Comparison of ENCODE assay signal across 9 cellular contexts in the genomic region with DNA sequence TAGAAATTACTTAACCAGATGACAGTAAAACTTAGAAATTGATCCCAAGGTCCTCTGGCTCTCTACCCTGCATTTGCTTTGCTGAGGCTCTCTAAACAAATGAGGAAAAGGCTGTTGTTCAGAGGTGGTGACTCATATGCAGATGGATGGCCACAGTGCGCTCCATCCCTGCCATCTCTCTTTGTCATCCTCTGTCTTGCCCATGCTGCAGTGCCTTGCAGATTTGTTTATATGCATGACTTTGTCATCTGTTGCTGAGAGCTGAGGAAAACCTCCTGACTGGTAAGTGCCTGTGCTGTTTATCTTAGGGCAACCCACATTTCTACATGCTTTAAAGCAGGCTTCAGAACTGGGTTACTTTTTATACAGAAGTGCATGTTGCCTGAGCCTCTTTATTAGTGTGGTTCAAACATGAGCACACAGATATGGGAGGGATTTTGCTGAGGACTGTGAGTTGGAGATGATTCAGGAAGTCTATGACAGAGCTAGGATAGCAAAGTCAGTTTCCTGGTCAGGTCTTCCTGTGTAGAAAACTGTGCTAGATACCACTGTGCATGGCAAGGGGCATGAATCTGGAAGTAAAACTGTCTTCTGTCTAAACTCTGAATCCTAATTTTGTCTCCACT. TPM values are rescaled to one million over a fixed set of nuclear protein-coding genes. Genes with fewer than 3 reads are reported as not detected.
A peak's percentile ranks its signal among the peaks of the same experiment; 100 is the strongest.
DNase-seq lines count a peak whose midpoint lies in the region; TF ChIP-seq lines count a peak whose summit lies in the region.
"Had no signal": no experiment of that assay in that cellular context is flagged by ENCODE, and none has a peak within 500 bp of the region (broad histone marks: within the 10 kb centered on the region; RNA-seq: fewer than 3 reads in every experiment).

No MANE protein-coding gene starts in this region.

- TF ChIP-seq POLR2A in esophagus squamous epithelium (IDR thresholded peaks at IDR 0.05): no peak

- peaks cover 7% of the 10 kb centered on the region for H3K36me3 Mint-ChIP-seq in neural crest cell (ENCODE audit: low read depth)
- peaks cover 2% of the 10 kb centered on the region for H3K36me3 Mint-ChIP-seq in activated T-helper 1 cell treated with anti-CD3 and anti-CD28 coated beads, Interleukin-12 subunit alpha, Interleukin-12 subunit beta, Interleukin-2, Interleukin-4 antibody, amounts not matched to agents 30 ng/mL and 10 ng/mL and 1 ng/mL, durations not matched to agents 14 hours and 24 hours and 36 hours (ENCODE audit: low read depth)

- H3K9me3 Mint-ChIP-seq in neural crest cell: peaks cover 5% of the 10 kb centered on the region
- peaks cover 6% of the 10 kb centered on the region for H3K9me3 Mint-ChIP-seq in activated T-helper 1 cell treated with anti-CD3 and anti-CD28 coated beads, Interleukin-12 subunit alpha, Interleukin-12 subunit beta, Interleukin-2, Interleukin-4 antibody, amounts not matched to agents 30 ng/mL and 10 ng/mL and 1 ng/mL, durations not matched to agents 14 hours and 24 hours and 36 hours

- H3K27ac ChIP-seq in esophagus squamous epithelium: peak overlapping the region in 3 of 4 donors; percentile 72 to 74 (median 73)

- peak; percentile 91 for DNase-seq in AG20443 (ENCODE audit: low spot score)
- DNase-seq in M059J (ENCODE audit: low read depth): peak; percentile 77
- no peak for DNase-seq in esophagus squamous epithelium (lab: John Stamatoyannopoulos, UW)
- no peak for DNase-seq in neural crest cell (ENCODE audit: low read depth, low spot score)
- no peak for DNase-seq in activated T-helper 1 cell treated with anti-CD3 and anti-CD28 coated beads, Interleukin-12 subunit alpha, Interleukin-12 subunit beta, Interleukin-2, Interleukin-4 antibody, amounts not matched to agents 30 ng/mL and 10 ng/mL and 1 ng/mL, durations not matched to agents 14 hours and 24 hours and 36 hours (ENCODE audit: low spot score)
- no peak for DNase-seq in stimulated activated CD4-positive, alpha-beta T cell treated with anti-CD3 and anti-CD28 coated beads, Interleukin-4, amount 100 ng/mL, for 4 hours
- no peak for DNase-seq in activated CD4-positive, alpha-beta T cell treated with anti-CD3 and anti-CD28 coated beads for 1 hour
- DNase-seq in stimulated activated CD4-positive, alpha-beta T cell treated with anti-CD3 and anti-CD28 coated beads, Interleukin-4, amount 100 ng/mL, for 1 hour: no peak
- DNase-seq: body of pancreas had no signal

- H3K27me3 ChIP-seq in esophagus squamous epithelium: peaks cover 0 to 35% (median 0%) of the 10 kb centered on the region in 4 donors
- H3K27me3 ChIP-seq: body of pancreas had no signal

- H3K4me3 ChIP-seq in esophagus squamous epithelium: no peak overlapping the region
- H3K4me3 ChIP-seq: body of pancreas had no signal

- H3K9me3 ChIP-seq in esophagus squamous epithelium: no peaks in the 10 kb centered on the region
- H3K9me3 ChIP-seq: body of pancreas had no signal

- WGBS in esophagus squamous epithelium, 2 donors: 13 to 29% methylated on average over 1 of the region's 1 CpG

- H3K4me1 Mint-ChIP-seq in neural crest cell: peaks cover 31% of the 10 kb centered on the region
- peaks cover 18% of the 10 kb centered on the region for H3K4me1 Mint-ChIP-seq in activated T-helper 1 cell treated with anti-CD3 and anti-CD28 coated beads, Interleukin-12 subunit alpha, Interleukin-12 subunit beta, Interleukin-2, Interleukin-4 antibody, amounts not matched to agents 30 ng/mL and 10 ng/mL and 1 ng/mL, durations not matched to agents 14 hours and 24 hours and 36 hours (ENCODE audit: low read depth)

- TF ChIP-seq CTCF in esophagus squamous epithelium (IDR thresholded peaks at IDR 0.05) (no peak), neural crest cell (conservative IDR thresholded peaks at IDR 0.05) (no peak)

- H3K4me1 ChIP-seq in esophagus squamous epithelium: peaks cover 5 to 51% (median 6%) of the 10 kb centered on the region in 3 donors

- intact Hi-C loops in esophagus squamous epithelium (cut with DNase I): no loop called here
- intact Hi-C loops in activated T-helper 1 cell treated with anti-CD3 and anti-CD28 coated beads, Interleukin-12 subunit alpha, Interleukin-12 subunit beta, Interleukin-2, Interleukin-4 antibody, amounts not matched to agents 30 ng/mL and 10 ng/mL and 1 ng/mL, durations not matched to agents 14 hours and 24 hours and 36 hours (cut with micrococcal nuclease): no loop called here

- peak overlapping the region; percentile 6 for H3K4me3 Mint-ChIP-seq in neural crest cell
- H3K4me3 Mint-ChIP-seq in activated T-helper 1 cell treated with anti-CD3 and anti-CD28 coated beads, Interleukin-12 subunit alpha, Interleukin-12 subunit beta, Interleukin-2, Interleukin-4 antibody, amounts not matched to agents 30 ng/mL and 10 ng/mL and 1 ng/mL, durations not matched to agents 14 hours and 24 hours and 36 hours: no peak overlapping the region

- H3K27me3 Mint-ChIP-seq in neural crest cell (ENCODE audit: low read depth): peaks cover 18% of the 10 kb centered on the region
- H3K27me3 Mint-ChIP-seq in activated T-helper 1 cell treated with anti-CD3 and anti-CD28 coated beads, Interleukin-12 subunit alpha, Interleukin-12 subunit beta, Interleukin-2, Interleukin-4 antibody, amounts not matched to agents 30 ng/mL and 10 ng/mL and 1 ng/mL, durations not matched to agents 14 hours and 24 hours and 36 hours (ENCODE audit: insufficient read depth): peaks cover 37% of the 10 kb centered on the region

- no peaks in the 10 kb centered on the region for H3K36me3 ChIP-seq in esophagus squamous epithelium

- H3K27ac Mint-ChIP-seq in neural crest cell (ENCODE audit: unreplicated experiment): no peak overlapping the region
- no peak overlapping the region for H3K27ac Mint-ChIP-seq in activated T-helper 1 cell treated with anti-CD3 and anti-CD28 coated beads, Interleukin-12 subunit alpha, Interleukin-12 subunit beta, Interleukin-2, Interleukin-4 antibody, amounts not matched to agents 30 ng/mL and 10 ng/mL and 1 ng/mL, durations not matched to agents 14 hours and 24 hours and 36 hours

RNA-seq across cellular contexts. Expression of a gene that starts 57.4 kb away (rescaled TPM):
- 6.1 and 7.3 TPM in 2 replicates for total RNA-seq in M059J (2014; rRNA removed; shearing (Covaris generic))
- total RNA-seq in esophagus squamous epithelium: 10 to 100 TPM in 2 of 4 donors, 1 to 10 TPM in 2; 1.6 to 21.4 (median 7.9) TPM
- total RNA-seq in neural crest cell: 98.6 and 99.9 TPM in 2 replicates
- 3.5 and 3.9 TPM in 2 replicates for total RNA-seq in activated T-helper 1 cell treated with anti-CD3 and anti-CD28 coated beads, Interleukin-12 subunit alpha, Interleukin-12 subunit beta, Interleukin-2, Interleukin-4 antibody, amounts not matched to agents 30 ng/mL and 10 ng/mL and 1 ng/mL, durations not matched to agents 14 hours and 24 hours and 36 hours

Comparison
In these comparisons a context has a peak if more than half of its experiments do, and no peak if none do; other contexts are left out.
1. DNase-seq: peak in AG20443 (single experiment) and M059J (single experiment); none in esophagus squamous epithelium (single experiment), neural crest cell (single experiment), activated T-helper 1 cell treated with anti-CD3 and anti-CD28 coated beads, Interleukin-12 subunit alpha, Interleukin-12 subunit beta, Interleukin-2, Interleukin-4 antibody, amounts not matched to agents 30 ng/mL and 10 ng/mL and 1 ng/mL, durations not matched to agents 14 hours and 24 hours and 36 hours (single experiment), stimulated activated CD4-positive, alpha-beta T cell treated with anti-CD3 and anti-CD28 coated beads, Interleukin-4, amount 100 ng/mL, for 4 hours (0 of 2), activated CD4-positive, alpha-beta T cell treated with anti-CD3 and anti-CD28 coated beads for 1 hour (single experiment) and stimulated activated CD4-positive, alpha-beta T cell treated with anti-CD3 and anti-CD28 coated beads, Interleukin-4, amount 100 ng/mL, for 1 hour (single experiment).